In the genomic region with DNA sequence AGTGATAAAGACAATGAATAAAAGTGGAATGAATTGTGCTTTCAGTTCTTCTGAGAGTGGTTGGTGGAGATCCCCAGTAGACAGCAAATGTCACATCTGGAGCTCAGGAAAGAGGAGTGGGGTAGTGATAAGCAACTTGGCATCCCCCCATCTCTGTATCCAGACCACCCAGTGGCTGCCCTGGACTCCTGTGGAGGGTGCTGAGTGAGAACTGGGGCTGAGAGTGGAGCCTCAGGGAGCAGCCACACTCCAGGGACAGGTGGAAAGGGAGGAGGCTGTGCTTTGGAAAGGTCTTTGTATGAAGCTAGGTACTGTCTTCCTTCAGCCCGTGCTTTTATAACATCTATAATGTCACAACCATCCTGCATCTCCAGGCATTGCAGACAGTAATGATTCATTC, we compare ENCODE assay signal across 29 cellular contexts.
"Had no signal": no experiment of that assay in that cellular context is flagged by ENCODE, and none has a peak within 500 bp of the region (broad histone marks: within the 10 kb centered on the region; RNA-seq: fewer than 3 reads in every experiment).

No MANE protein-coding gene starts in this region.

- H3K4me1 ChIP-seq: parathyroid adenoma, psoas muscle, right lobe of liver, sigmoid colon, suprapubic skin, testis, tibial artery, transverse colon, upper lobe of right lung had no signal

- H3K79me2 ChIP-seq: parathyroid adenoma had no signal

- H3K27me3 ChIP-seq: neural progenitor cell, ovary, right lobe of liver, testis, vagina had no signal

- H3K36me3 Mint-ChIP-seq: naive thymus-derived CD8-positive, alpha-beta T cell; natural killer cell treated with Interleukin-12 subunit alpha and Interleukin-12 subunit beta and Interleukin-15 and Interleukin-18, amount 100 ng/mL, for 72 hours; neural progenitor cell; stimulated activated effector memory CD8-positive, alpha-beta T cell treated with anti-CD3 and anti-CD28 coated beads, Interleukin-12 subunit alpha, Interleukin-12 subunit beta, amount 100 ng/mL, for 72 hours; type B pancreatic cell had no signal

- H3K4me3 Mint-ChIP-seq: naive thymus-derived CD8-positive, alpha-beta T cell; natural killer cell treated with Interleukin-12 subunit alpha and Interleukin-12 subunit beta and Interleukin-15 and Interleukin-18, amount 100 ng/mL, for 72 hours; neural progenitor cell; stimulated activated effector memory CD8-positive, alpha-beta T cell treated with anti-CD3 and anti-CD28 coated beads, Interleukin-12 subunit alpha, Interleukin-12 subunit beta, amount 100 ng/mL, for 72 hours; stimulated activated naive CD8-positive, alpha-beta T cell treated with anti-CD3 and anti-CD28 coated beads, Interleukin-15, amount 100 ng/mL, for 72 hours; type B pancreatic cell had no signal

- H2AFZ ChIP-seq: neural progenitor cell, parathyroid adenoma had no signal

- ATAC-seq: naive thymus-derived CD8-positive, alpha-beta T cell; natural killer cell treated with Interleukin-12 subunit alpha and Interleukin-12 subunit beta and Interleukin-15 and Interleukin-18, amount 100 ng/mL, for 72 hours; psoas muscle; right cardiac atrium; right lobe of liver; stimulated activated effector memory CD8-positive, alpha-beta T cell treated with anti-CD3 and anti-CD28 coated beads, Interleukin-12 subunit alpha, Interleukin-12 subunit beta, amount 100 ng/mL, for 72 hours; stimulated activated naive CD8-positive, alpha-beta T cell treated with anti-CD3 and anti-CD28 coated beads, Interleukin-15, amount 100 ng/mL, for 72 hours; stimulated activated naive CD8-positive, alpha-beta T cell treated with anti-CD3 and anti-CD28 coated beads, Interleukin-15, Interleukin-2, amounts not matched to agents 100 U/mL and 50 U/mL, for 24 hours; upper lobe of right lung had no signal

- H3K27ac Mint-ChIP-seq: naive thymus-derived CD8-positive, alpha-beta T cell; natural killer cell treated with Interleukin-12 subunit alpha and Interleukin-12 subunit beta and Interleukin-15 and Interleukin-18, amount 100 ng/mL, for 72 hours; neural progenitor cell; progenitor cell of endocrine pancreas; stimulated activated effector memory CD8-positive, alpha-beta T cell treated with anti-CD3 and anti-CD28 coated beads, Interleukin-12 subunit alpha, Interleukin-12 subunit beta, amount 100 ng/mL, for 72 hours; stimulated activated naive CD8-positive, alpha-beta T cell treated with anti-CD3 and anti-CD28 coated beads, Interleukin-15, amount 100 ng/mL, for 72 hours; type B pancreatic cell had no signal

- H3K36me3 ChIP-seq: neural progenitor cell, ovary, right lobe of liver, sigmoid colon, suprapubic skin, tibial artery, transverse colon, upper lobe of right lung, vagina had no signal

- H3K9me3 Mint-ChIP-seq: naive thymus-derived CD8-positive, alpha-beta T cell; natural killer cell treated with Interleukin-12 subunit alpha and Interleukin-12 subunit beta and Interleukin-15 and Interleukin-18, amount 100 ng/mL, for 72 hours; neural progenitor cell; stimulated activated effector memory CD8-positive, alpha-beta T cell treated with anti-CD3 and anti-CD28 coated beads, Interleukin-12 subunit alpha, Interleukin-12 subunit beta, amount 100 ng/mL, for 72 hours; stimulated activated naive CD8-positive, alpha-beta T cell treated with anti-CD3 and anti-CD28 coated beads, Interleukin-15, amount 100 ng/mL, for 72 hours; type B pancreatic cell had no signal

- H3K9me3 ChIP-seq: ovary, psoas muscle, right lobe of liver, sigmoid colon, suprapubic skin, testis, tibial artery, transverse colon, upper lobe of right lung, vagina had no signal

- H3K4me1 Mint-ChIP-seq: naive thymus-derived CD8-positive, alpha-beta T cell; stimulated activated naive CD8-positive, alpha-beta T cell treated with anti-CD3 and anti-CD28 coated beads, Interleukin-15, amount 100 ng/mL, for 72 hours had no signal

- H3K9ac ChIP-seq: neural progenitor cell, parathyroid adenoma had no signal

- DNase-seq: naive thymus-derived CD8-positive, alpha-beta T cell; occipital lobe; ovary; posterior cingulate gyrus; psoas muscle; right cardiac atrium; right lobe of liver; sigmoid colon; small intestine; stimulated activated CD4-positive, alpha-beta T cell treated with anti-CD3 and anti-CD28 coated beads, Interleukin-15, amount 100 ng/mL, for 24 hours; stimulated activated CD4-positive, alpha-beta T cell treated with anti-CD3 and anti-CD28 coated beads, Interleukin-2, amount 100 ng/mL, for 24 hours; stimulated activated CD4-positive, alpha-beta T cell treated with anti-CD3 and anti-CD28 coated beads, Interleukin-2, amount 100 ng/mL, for 48 hours; stimulated activated CD4-positive, alpha-beta T cell treated with anti-CD3 and anti-CD28 coated beads, Interleukin-4, amount 100 ng/mL, for 24 hours; stimulated activated naive CD4-positive, alpha-beta T cell; stimulated activated naive CD8-positive, alpha-beta T cell treated with anti-CD3 and anti-CD28 coated beads, Interleukin-15, amount 100 ng/mL, for 72 hours; stimulated activated naive CD8-positive, alpha-beta T cell treated with anti-CD3 and anti-CD28 coated beads, Interleukin-15, Interleukin-2, amounts not matched to agents 100 U/mL and 50 U/mL, for 24 hours; substantia nigra; testis; tibial artery; transverse colon; upper lobe of right lung had no signal

- H3K27ac ChIP-seq: neural progenitor cell, ovary, parathyroid adenoma, psoas muscle, right lobe of liver, sigmoid colon, suprapubic skin, testis, tibial artery, transverse colon, upper lobe of right lung, vagina had no signal

- H3K4me3 ChIP-seq: neural progenitor cell, ovary, psoas muscle, right lobe of liver, sigmoid colon, suprapubic skin, testis, tibial artery, transverse colon, upper lobe of right lung, vagina had no signal

- H3K4me2 ChIP-seq: neural progenitor cell had no signal
